11 cellular contexts compared by ENCODE assay signal in genomic region chr11:72012897-72013721, GRCh38. TPM values are rescaled to one million over a fixed set of nuclear protein-coding genes. Genes with fewer than 3 reads are reported as not detected.
DNase-seq lines count a peak whose midpoint lies in the region; TF ChIP-seq lines count a peak whose summit lies in the region.
"Had no signal": no experiment of that assay in that cellular context is flagged by ENCODE, and none has a peak within 500 bp of the region (broad histone marks: within the 10 kb centered on the region; RNA-seq: fewer than 3 reads in every experiment).

No MANE protein-coding gene starts in this region.

- TF ChIP-seq CTCF in brain microvascular endothelial cell (IDR thresholded peaks at IDR 0.05; ENCODE audit: low read depth, low read length, missing control alignments): no peak

- in situ Hi-C loops in brain microvascular endothelial cell (cut with HindIII; ENCODE audit: low pct_ligation_motif_present, low sequenced_read_pairs): no loop called here

- peak overlapping the region in 2 of 3 donors; percentile 23 to 77 for H3K9ac ChIP-seq in skeletal muscle tissue (ENCODE audit: low read depth in 1 of 3, low read length in 3 of 3)

- no peaks in the 10 kb centered on the region for H3K9me3 ChIP-seq in skeletal muscle tissue (ENCODE audit: control insufficient read depth in 3 of 3, low read length in 3 of 3)

- H3K27me3 ChIP-seq in brain microvascular endothelial cell (replicated peaks): no peaks in the 10 kb centered on the region
- H3K27me3 ChIP-seq in skeletal muscle tissue (ENCODE audit: control insufficient read depth in 3 of 3, insufficient read depth in 3 of 3, low read length in 3 of 3): no peaks in the 10 kb centered on the region

- peaks cover 94% of the 10 kb centered on the region for H3K36me3 ChIP-seq in brain microvascular endothelial cell (replicated peaks)
- peaks cover 97 to 99% (median 98%) of the 10 kb centered on the region in 3 donors for H3K36me3 ChIP-seq in skeletal muscle tissue (ENCODE audit: control insufficient read depth in 3 of 3, insufficient read depth in 3 of 3, low read length in 3 of 3)

- peak; percentile 91 for DNase-seq in GM03348 (ENCODE audit: low spot score)
- peak; percentile 28 for DNase-seq in brain microvascular endothelial cell
- peak; percentile 49 for DNase-seq in islet precursor cell
- DNase-seq in HuH-7 (ENCODE audit: low spot score): no peak
- DNase-seq in activated T-cell treated with anti-CD3 and anti-CD28 coated beads, Interleukin-2, amount 50 U/mL, for 1 hour: no peak
- no peak for DNase-seq in stimulated activated CD4-positive, alpha-beta T cell treated with anti-CD3 and anti-CD28 coated beads, Interleukin-1b, Interleukin-23, amount 100 ng/mL, for 48 hours
- no peak for DNase-seq in NCI-H2171 treated with DMSO at 0.1 percent for 48 hours (lab: John Stamatoyannopoulos, UW)
- DNase-seq: cerebellar nuclear complex, KBM-7, SW 1271 had no signal

- H3K4me3 ChIP-seq in brain microvascular endothelial cell (ENCODE audit: low read depth, low read length): no peak overlapping the region
- peak overlapping the region; percentile 45 to 53 (median 49) for H3K4me3 ChIP-seq in skeletal muscle tissue (ENCODE audit: low read length in 3 of 3)

- H3K27ac ChIP-seq in brain microvascular endothelial cell: no peak overlapping the region
- peak overlapping the region; percentile 46 for H3K27ac ChIP-seq in skeletal muscle tissue (ENCODE audit: low read depth, low read length)

- peaks cover 49 to 58% (median 53%) of the 10 kb centered on the region in 3 donors for H3K4me1 ChIP-seq in skeletal muscle tissue (ENCODE audit: control insufficient read depth in 3 of 3, insufficient read depth in 3 of 3, low read length in 3 of 3)

RNA-seq across cellular contexts. Expression of gene IL18BP, which starts 14.4 kb away (rescaled TPM):
- 3.1 TPM for total RNA-seq in skeletal muscle tissue

Comparison
In these comparisons a context has a peak if more than half of its experiments do, and no peak if none do; other contexts are left out.
1. DNase-seq: peak in GM03348 (single experiment), brain microvascular endothelial cell (single experiment) and islet precursor cell (single experiment); none in HuH-7 (single experiment), activated T-cell treated with anti-CD3 and anti-CD28 coated beads, Interleukin-2, amount 50 U/mL, for 1 hour (single experiment), stimulated activated CD4-positive, alpha-beta T cell treated with anti-CD3 and anti-CD28 coated beads, Interleukin-1b, Interleukin-23, amount 100 ng/mL, for 48 hours (single experiment) and NCI-H2171 treated with DMSO at 0.1 percent for 48 hours (single experiment).